ENCODE assay signal across 9 cellular contexts in the genomic region with DNA sequence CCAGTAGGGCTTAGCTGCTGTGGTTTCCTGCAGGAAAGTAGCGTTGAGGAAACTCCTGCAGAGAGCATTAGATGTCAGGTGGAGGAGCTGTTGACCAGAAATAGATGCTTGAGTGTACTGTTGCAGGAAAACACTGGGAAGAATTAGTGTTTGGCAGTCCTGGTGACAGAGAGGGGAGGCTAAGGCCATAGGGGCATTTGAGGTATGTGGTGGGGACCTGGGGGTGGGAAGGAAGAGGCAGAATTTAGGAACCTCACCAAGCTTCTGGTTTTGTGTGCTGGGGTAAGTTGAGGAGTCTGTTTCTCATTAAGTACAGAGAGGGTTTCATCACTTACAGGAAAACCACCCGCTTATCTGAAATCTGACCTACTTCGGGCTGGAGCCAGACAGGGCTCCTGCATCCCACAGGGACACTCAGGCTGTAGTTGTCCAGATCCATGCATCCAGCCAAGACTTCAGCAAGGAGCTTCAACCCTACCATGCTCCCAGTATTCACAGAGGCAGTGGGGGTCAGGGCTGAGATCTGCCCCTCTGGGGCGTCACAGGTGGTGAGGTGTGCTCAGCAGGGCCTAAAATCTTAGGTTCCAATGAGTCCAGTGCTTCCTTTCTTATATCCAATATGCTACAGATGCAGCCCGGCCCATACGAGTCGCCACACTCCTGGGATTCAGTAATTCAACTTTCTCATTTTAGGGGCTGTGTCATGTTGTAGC. TPM values are rescaled to one million over a fixed set of nuclear protein-coding genes. Genes with fewer than 3 reads are reported as not detected.
A peak's percentile ranks its signal among the peaks of the same experiment; 100 is the strongest.
DNase-seq lines count a peak whose midpoint lies in the region; ATAC-seq and TF ChIP-seq lines count a peak whose summit lies in the region.
"Had no signal": no experiment of that assay in that cellular context is flagged by ENCODE, and none has a peak within 500 bp of the region (broad histone marks: within the 10 kb centered on the region; RNA-seq: fewer than 3 reads in every experiment).

No MANE protein-coding gene starts in this region.

- CTCF ChIA-PET in BJ (lab: Yijun Ruan, JAX): interaction anchor here (0.6 to 13.6 kb wide), 28 partner anchors 9 to 182 kb away, joined by 3 to 290 read pairs (median 4); partner anchors contain the start of genes INSRR, ISG20L2, METTL25B and NTRK1

- H3K9me3 Mint-ChIP-seq in activated naive CD8-positive, alpha-beta T cell treated with anti-CD3 and anti-CD28 coated beads for 36 hours: no peaks in the 10 kb centered on the region
- H3K9me3 Mint-ChIP-seq in immature natural killer cell: no peaks in the 10 kb centered on the region

- no peak overlapping the region for H3K4me3 Mint-ChIP-seq in activated naive CD8-positive, alpha-beta T cell treated with anti-CD3 and anti-CD28 coated beads for 36 hours
- peak overlapping the region in 3 of 5 donors; percentile 8 to 44 (median 34) for H3K4me3 Mint-ChIP-seq in immature natural killer cell

- no peaks in the 10 kb centered on the region for H3K27me3 ChIP-seq in BJ (ENCODE audit: control insufficient read depth, insufficient read depth, low read length)

- peak; percentile 90 for DNase-seq in BJ (ENCODE audit: low read depth)
- DNase-seq in H4 (ENCODE audit: low spot score): peak; percentile 56
- no peak for DNase-seq in activated naive CD8-positive, alpha-beta T cell treated with anti-CD3 and anti-CD28 coated beads for 36 hours
- peak in 2 of 3 donors; percentile 10 to 27 for DNase-seq in immature natural killer cell
- no peak for DNase-seq in stimulated activated CD4-positive, alpha-beta T cell treated with anti-CD3 and anti-CD28 coated beads, Interleukin-15, amount 100 ng/mL, for 24 hours
- DNase-seq in HK-2 (ENCODE audit: unreplicated experiment): no peak
- no peak for DNase-seq in GM19240 (ENCODE audit: insufficient read length, low spot score)
- DNase-seq: left colon had no signal

- H3K36me3 ChIP-seq in BJ (ENCODE audit: control insufficient read depth, insufficient read depth, low read length): peaks cover 5% of the 10 kb centered on the region

- peaks cover 5% of the 10 kb centered on the region for H3K4me1 Mint-ChIP-seq in activated naive CD8-positive, alpha-beta T cell treated with anti-CD3 and anti-CD28 coated beads for 36 hours
- H3K4me1 Mint-ChIP-seq in immature natural killer cell: peaks cover 37 to 51% of the 10 kb centered on the region in 2 donors

- peak overlapping the region; percentile 47 for H3K27ac Mint-ChIP-seq in activated naive CD8-positive, alpha-beta T cell treated with anti-CD3 and anti-CD28 coated beads for 36 hours
- H3K27ac Mint-ChIP-seq in immature natural killer cell: peak overlapping the region; percentile 58 to 91 (median 76)

- POLR2A ChIA-PET in BJ (lab: Charles Lee): interaction anchor here (1.1 to 1.2 kb wide), 2 partner anchors 56 to 73 kb away, joined by 3 read pairs; partner anchors contain the start of genes ISG20L2 and METTL25B

- no peak overlapping the region for H3K4me3 ChIP-seq in BJ (ENCODE audit: low read depth, low read length)

- no peaks in the 10 kb centered on the region for H3K27me3 Mint-ChIP-seq in activated naive CD8-positive, alpha-beta T cell treated with anti-CD3 and anti-CD28 coated beads for 36 hours
- peaks cover 7 to 17% (median 11%) of the 10 kb centered on the region in 3 donors for H3K27me3 Mint-ChIP-seq in immature natural killer cell (ENCODE audit: low read depth in 3 of 3)

- no peak for ATAC-seq in GM21528 (IDR thresholded peaks at IDR 0.05; ENCODE audit: low FRiP score, unreplicated experiment)
- ATAC-seq: left colon had no signal

- H3K36me3 Mint-ChIP-seq in activated naive CD8-positive, alpha-beta T cell treated with anti-CD3 and anti-CD28 coated beads for 36 hours: peaks cover 15% of the 10 kb centered on the region
- peaks cover 6 to 27% (median 8%) of the 10 kb centered on the region in 3 donors for H3K36me3 Mint-ChIP-seq in immature natural killer cell

- peak; percentile 57 for TF ChIP-seq CTCF in BJ (IDR thresholded peaks at IDR 0.05; ENCODE audit: insufficient read depth, low read depth, low read length)

RNA-seq across cellular contexts. Expression of gene SH2D2A, which starts 15.1 kb away (rescaled TPM):
- polyA plus RNA-seq in BJ (2011; rRNA removed) (0.17 TPM in 1 of 2 replicates, not detected in the other), immature natural killer cell (100 to 1,000 TPM in 1 of 3 donors, 10 to 100 TPM in 2; 76.4 to 139 (median 84.1) TPM)
- 0.36 TPM in 1 of 2 replicates, not detected in the other for polyA minus RNA-seq in BJ (2011; rRNA and poly(A)+ RNA removed)
- total RNA-seq in H4 (2014; rRNA removed; shearing (Covaris generic)): 2.5 TPM in 2 replicates
- total RNA-seq in activated naive CD8-positive, alpha-beta T cell treated with anti-CD3 and anti-CD28 coated beads for 36 hours: 100 to 1,000 TPM; 186 TPM

RNA-seq across cellular contexts. Expression of gene PRCC, which starts 34.2 kb away (rescaled TPM):
- polyA plus RNA-seq in BJ (2011; rRNA removed): 60.3 and 93.6 TPM in 2 replicates
- 62.6 and 103 TPM in 2 replicates for polyA minus RNA-seq in BJ (2011; rRNA and poly(A)+ RNA removed)
- 22.2 and 36.2 TPM in 2 replicates for total RNA-seq in H4 (2014; rRNA removed; shearing (Covaris generic))
- total RNA-seq in activated naive CD8-positive, alpha-beta T cell treated with anti-CD3 and anti-CD28 coated beads for 36 hours: 10 to 100 TPM; 91.8 to 96.0 TPM
- 10 to 100 TPM; 25.9 to 55.6 (median 32.8) TPM for polyA plus RNA-seq in immature natural killer cell

RNA-seq across cellular contexts. Expression of gene HDGF, which starts 50.1 kb away (rescaled TPM):
- 179 and 180 TPM in 2 replicates for polyA plus RNA-seq in BJ (2011; rRNA removed)
- polyA minus RNA-seq in BJ (2011; rRNA and poly(A)+ RNA removed): 74.3 and 87.1 TPM in 2 replicates
- 168 and 173 TPM in 2 replicates for total RNA-seq in H4 (2014; rRNA removed; shearing (Covaris generic))
- 100 to 1,000 TPM; 271 to 274 TPM for total RNA-seq in activated naive CD8-positive, alpha-beta T cell treated with anti-CD3 and anti-CD28 coated beads for 36 hours
- 10 to 100 TPM; 27.5 to 35.4 (median 32.4) TPM for polyA plus RNA-seq in immature natural killer cell

RNA-seq across cellular contexts. Expression of gene INSRR, which starts 57.4 kb away (rescaled TPM):
- polyA plus RNA-seq in BJ (2011; rRNA removed): not detected in 2 replicates
- polyA minus RNA-seq in BJ (2011; rRNA and poly(A)+ RNA removed): not detected in 2 replicates
- not detected in 2 replicates for total RNA-seq in H4 (2014; rRNA removed; shearing (Covaris generic))
- under 1 TPM; 0.12 to 0.20 TPM for total RNA-seq in activated naive CD8-positive, alpha-beta T cell treated with anti-CD3 and anti-CD28 coated beads for 36 hours
- polyA plus RNA-seq in immature natural killer cell: not detected
- total RNA-seq: left colon had no signal

RNA-seq across cellular contexts. Expression of gene NTRK1, which starts 59.1 kb away (rescaled TPM):
- polyA plus RNA-seq in BJ (2011; rRNA removed) (0.02 TPM in 1 of 2 replicates, not detected in the other), immature natural killer cell (under 1 TPM in 1 of 3 donors, not detected in 2; 0.71 TPM)
- not detected in 2 replicates for polyA minus RNA-seq in BJ (2011; rRNA and poly(A)+ RNA removed)
- total RNA-seq in H4 (2014; rRNA removed; shearing (Covaris generic)): 0.10 TPM in 1 of 2 replicates, not detected in the other
- 1 to 10 TPM; 3.4 to 4.0 TPM for total RNA-seq in activated naive CD8-positive, alpha-beta T cell treated with anti-CD3 and anti-CD28 coated beads for 36 hours

Comparison
In these comparisons a context has a peak if more than half of its experiments do, and no peak if none do; other contexts are left out.
1. DNase-seq: peak in BJ (single experiment), H4 (single experiment) and immature natural killer cell (2 of 3); none in activated naive CD8-positive, alpha-beta T cell treated with anti-CD3 and anti-CD28 coated beads for 36 hours (single experiment), stimulated activated CD4-positive, alpha-beta T cell treated with anti-CD3 and anti-CD28 coated beads, Interleukin-15, amount 100 ng/mL, for 24 hours (single experiment), HK-2 (single experiment) and GM19240 (single experiment).
2. RNA of gene SH2D2A, which starts 15.1 kb away (total RNA-seq): 186 TPM in activated naive CD8-positive, alpha-beta T cell treated with anti-CD3 and anti-CD28 coated beads for 36 hours; 2.5 TPM in H4; every median in the first group is over 10 times any median in the second.